ENCODE assay signal across 25 cellular contexts in the genomic region with DNA sequence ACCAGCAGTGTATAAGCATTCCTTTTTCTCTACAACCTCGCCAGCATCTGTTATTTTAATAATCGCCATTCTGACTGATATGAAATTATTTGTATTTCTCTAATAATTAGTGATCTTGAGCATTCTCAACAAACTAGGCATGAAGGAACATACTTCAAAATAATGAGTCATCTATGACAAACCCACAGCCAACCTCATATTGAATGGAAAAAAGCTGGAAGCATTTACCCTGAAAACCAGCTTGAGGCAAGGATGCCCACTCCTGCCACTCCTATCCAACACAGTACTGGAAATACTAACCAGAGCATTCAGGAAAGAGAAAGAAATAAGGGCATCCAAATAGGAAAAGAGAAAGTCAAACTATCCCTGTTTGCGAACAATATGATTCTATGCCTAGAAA.
A peak's percentile ranks its signal among the peaks of the same experiment; 100 is the strongest.
DNase-seq lines count a peak whose midpoint lies in the region; ATAC-seq, FAIRE-seq and TF ChIP-seq lines count a peak whose summit lies in the region.
"Had no signal": no experiment of that assay in that cellular context is flagged by ENCODE, and none has a peak within 500 bp of the region (broad histone marks: within the 10 kb centered on the region; RNA-seq: fewer than 3 reads in every experiment).

No MANE protein-coding gene starts in this region.

- in situ Hi-C loops in mammary epithelial cell (cut with MboI; ENCODE audit: low sequenced_read_pairs in 2 of 2), result no loop called here

- intact Hi-C loops in mammary epithelial cell (cut with micrococcal nuclease), result no loop called here
- intact Hi-C loops in breast epithelium (cut with DNase I; ENCODE audit: low total_unique reads), result no loop called here

- no peak overlapping the region for H3K4me2 ChIP-seq in mammary epithelial cell (ENCODE audit: insufficient read depth, low read depth, low read length)
- H3K4me2 ChIP-seq: A549; BLaER1 treated with 17β-estradiol and CSF1 and Interleukin-3, amounts not matched to agents 10 nM and 100 nM had no signal

- H3K4me3 ChIP-seq in mammary epithelial cell (replicated peaks in 1 of 3; ENCODE audit: insufficient read depth in 1 of 3, low read depth in 2 of 3, low read length in 3 of 3) (no peak overlapping the region), breast epithelium (no peak overlapping the region), bronchial epithelial cell (ENCODE audit: low read depth, low read length) (no peak overlapping the region)
- H3K4me3 ChIP-seq: A549; BLaER1 treated with 17β-estradiol and CSF1 and Interleukin-3, amounts not matched to agents 10 nM and 100 nM; GM23248 had no signal

- H3K4me1 ChIP-seq in mammary epithelial cell (ENCODE audit: insufficient read depth, low read length) (no peaks in the 10 kb centered on the region), breast epithelium (no peaks in the 10 kb centered on the region)
- H3K4me1 ChIP-seq: A549, BE2C had no signal

- 90% methylated on average over 3 of the region's 3 CpGs for WGBS in mammary epithelial cell (ENCODE audit: low coverage, missing lambda C conversion rate)

- no peaks in the 10 kb centered on the region for H3K36me3 ChIP-seq in mammary epithelial cell (ENCODE audit: insufficient read depth, low read length)
- no peaks in the 10 kb centered on the region for H3K36me3 ChIP-seq in breast epithelium
- H3K36me3 ChIP-seq in bronchial epithelial cell (ENCODE audit: control insufficient read depth, insufficient read depth, low read length), result no peaks in the 10 kb centered on the region
- H3K36me3 ChIP-seq: BE2C; BLaER1 treated with 17β-estradiol and CSF1 and Interleukin-3, amounts not matched to agents 10 nM and 100 nM had no signal

- no peak overlapping the region for H3K9ac ChIP-seq in mammary epithelial cell (ENCODE audit: insufficient read depth, low read length)
- H3K9ac ChIP-seq: BLaER1 treated with 17β-estradiol and CSF1 and Interleukin-3, amounts not matched to agents 10 nM and 100 nM; GM23248 had no signal

- ATAC-seq in HG03439 (IDR thresholded peaks at IDR 0.05; ENCODE audit: unreplicated experiment) (no peak), HG03571 (IDR thresholded peaks at IDR 0.05; ENCODE audit: unreplicated experiment) (no peak)
- ATAC-seq: A549 had no signal

- no peaks in the 10 kb centered on the region for H4K20me1 ChIP-seq in mammary epithelial cell (ENCODE audit: insufficient read depth, low read length)
- H4K20me1 ChIP-seq: BLaER1 treated with 17β-estradiol and CSF1 and Interleukin-3, amounts not matched to agents 10 nM and 100 nM had no signal

- H3K79me2 ChIP-seq in mammary epithelial cell (ENCODE audit: insufficient read depth, low read length), result no peaks in the 10 kb centered on the region

- TF ChIP-seq CTCF in mammary epithelial cell (conservative IDR thresholded peaks at IDR 0.05 in 1 of 2, IDR thresholded peaks at IDR 0.05 in 1 of 2; ENCODE audit: extremely low read depth in 1 of 2, insufficient read depth in 1 of 2, low read depth in 1 of 2, low read length in 2 of 2), result no peak
- no peak for TF ChIP-seq CTCF in breast epithelium (IDR thresholded peaks at IDR 0.05)
- TF ChIP-seq CTCF in bronchial epithelial cell (IDR thresholded peaks at IDR 0.05; ENCODE audit: insufficient read depth, low read length, severe bottlenecking), result no peak

- no peak overlapping the region for H2AFZ ChIP-seq in mammary epithelial cell (ENCODE audit: low read depth, low read length)
- H2AFZ ChIP-seq: GM23248 had no signal

- DNase-seq in mammary epithelial cell, result peak; percentile 14
- DNase-seq in breast epithelium (ENCODE audit: low spot score in 2 of 2), result no peak
- DNase-seq in bronchial epithelial cell (ENCODE audit: low read depth), result peak; percentile 39
- peak; percentile 20 for DNase-seq in kidney tubule cell (ENCODE audit: low spot score)
- no peak for DNase-seq in NCI-H774 (lab: John Stamatoyannopoulos, UW)
- DNase-seq: 8988T; ACHN; AML-193; BE2C; CD4-positive, alpha-beta T cell; CD8-positive, alpha-beta memory T cell; DMS 273 treated with DMSO at 0.1 percent for 48 hours; DND-41; GM23248; H7; HCEC 1CT had no signal

- H3K27me3 ChIP-seq in mammary epithelial cell (ENCODE audit: insufficient read depth, low read length) (no peaks in the 10 kb centered on the region), breast epithelium (no peaks in the 10 kb centered on the region), bronchial epithelial cell (ENCODE audit: control insufficient read depth, insufficient read depth, low read length) (peaks cover 2% of the 10 kb centered on the region)
- H3K27me3 ChIP-seq: BE2C; BLaER1 treated with 17β-estradiol and CSF1 and Interleukin-3, amounts not matched to agents 10 nM and 100 nM had no signal

- FAIRE-seq in bronchial epithelial cell (lab: Jason Lieb, UNC), result no peak
- FAIRE-seq: A549, D721Med, G401.6, GM12892, GM19239, H1 had no signal

- dilution Hi-C loops in mammary epithelial cell (cut with HindIII; ENCODE audit: low sequenced_read_pairs), result no loop called here

- CTCF ChIA-PET in mammary epithelial cell (lab: Charles Lee; ENCODE audit: low non-redundant PET), result no interaction called here

- H3K27ac ChIP-seq in mammary epithelial cell (ENCODE audit: insufficient read depth, low read depth, low read length), result no peak overlapping the region
- H3K27ac ChIP-seq in breast epithelium, result no peak overlapping the region
- H3K27ac ChIP-seq: A549; BLaER1 treated with 17β-estradiol and CSF1 and Interleukin-3, amounts not matched to agents 10 nM and 100 nM; GM23248 had no signal

- no peak for TF ChIP-seq POLR2A in breast epithelium (IDR thresholded peaks at IDR 0.05)

- H3K9me3 ChIP-seq in mammary epithelial cell (replicated peaks; ENCODE audit: insufficient read depth, low read length) (no peaks in the 10 kb centered on the region), breast epithelium (no peaks in the 10 kb centered on the region)
- H3K9me3 ChIP-seq: A549 had no signal

- BruUV-seq in mammary epithelial cell (replicated peaks; lab: Mats Ljungman, UMichigan), result no TSS peak

Comparison
In these comparisons a context has a peak if more than half of its experiments do, and no peak if none do; other contexts are left out.
1. DNase-seq: peak in mammary epithelial cell (single experiment), bronchial epithelial cell (single experiment) and kidney tubule cell (single experiment); none in breast epithelium (0 of 2) and NCI-H774 (single experiment).